In the genomic region with DNA sequence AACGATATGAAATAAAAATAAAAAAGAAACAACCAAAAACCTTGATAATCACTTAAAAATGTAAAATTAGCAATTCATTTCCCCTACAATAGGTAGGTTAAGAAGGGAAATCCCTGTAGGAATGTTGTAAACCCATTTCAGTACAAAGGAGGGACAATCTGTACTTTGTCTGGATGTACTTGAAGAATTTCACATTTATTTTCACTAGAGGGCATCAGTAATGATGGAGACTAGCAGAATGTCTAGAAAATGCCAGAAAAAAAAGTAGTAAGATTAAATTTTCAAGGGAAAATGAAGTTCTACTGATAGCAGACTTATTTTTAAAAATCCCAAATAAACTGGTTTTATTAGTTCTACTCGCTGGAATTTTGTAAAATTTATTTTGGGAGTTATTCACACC, we compare ENCODE assay signal across 1 cellular context.
TF ChIP-seq lines count a peak whose summit lies in the region.

No MANE protein-coding gene starts in this region.

TF ChIP-seq in SK-N-SH treated with all-trans-retinoic acid at 6 μM for 48 hours, 23 proteins besides CTCF, POLR2A, EP300 and RAD21 (continued from another document):
- TF ChIP-seq, protein P1, sequence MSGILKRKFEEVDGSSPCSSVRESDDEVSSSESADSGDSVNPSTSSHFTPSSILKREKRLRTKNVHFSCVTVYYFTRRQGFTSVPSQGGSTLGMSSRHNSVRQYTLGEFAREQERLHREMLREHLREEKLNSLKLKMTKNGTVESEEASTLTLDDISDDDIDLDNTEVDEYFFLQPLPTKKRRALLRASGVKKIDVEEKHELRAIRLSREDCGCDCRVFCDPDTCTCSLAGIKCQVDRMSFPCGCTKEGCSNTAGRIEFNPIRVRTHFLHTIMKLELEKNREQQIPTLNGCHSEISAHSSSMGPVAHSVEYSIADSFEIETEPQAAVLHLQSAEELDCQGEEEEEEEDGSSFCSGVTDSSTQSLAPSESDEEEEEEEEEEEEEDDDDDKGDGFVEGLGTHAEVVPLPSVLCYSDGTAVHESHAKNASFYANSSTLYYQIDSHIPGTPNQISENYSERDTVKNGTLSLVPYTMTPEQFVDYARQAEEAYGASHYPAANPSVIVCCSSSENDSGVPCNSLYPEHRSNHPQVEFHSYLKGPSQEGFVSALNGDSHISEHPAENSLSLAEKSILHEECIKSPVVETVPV (CRISPR knock-in tag; IDR thresholded peaks at IDR 0.05) = no peak
- TF ChIP-seq PPARA (CRISPR knock-in tag; IDR thresholded peaks at IDR 0.05; ENCODE audit: borderline replicate concordance) (no peak), ZNF8 (CRISPR knock-in tag; IDR thresholded peaks at IDR 0.05) (no peak), OSR1 (CRISPR knock-in tag; IDR thresholded peaks at IDR 0.05) (no peak), ZNF70 (CRISPR knock-in tag; IDR thresholded peaks at IDR 0.05) (no peak), TOX (CRISPR knock-in tag; IDR thresholded peaks at IDR 0.05; ENCODE audit: borderline replicate concordance) (no peak), ISL1 (CRISPR knock-in tag; IDR thresholded peaks at IDR 0.05) (no peak), ARNTL (CRISPR knock-in tag; IDR thresholded peaks at IDR 0.05; ENCODE audit: borderline replicate concordance, low read depth) (no peak), SNAI2 (CRISPR knock-in tag; IDR thresholded peaks at IDR 0.05) (no peak), BACH2 (CRISPR knock-in tag; IDR thresholded peaks at IDR 0.05; ENCODE audit: borderline replicate concordance) (no peak), ESRRG (CRISPR knock-in tag; IDR thresholded peaks at IDR 0.05) (no peak), ZC3H10 (CRISPR knock-in tag; IDR thresholded peaks at IDR 0.05) (no peak)
- TF ChIP-seq, protein P2, sequence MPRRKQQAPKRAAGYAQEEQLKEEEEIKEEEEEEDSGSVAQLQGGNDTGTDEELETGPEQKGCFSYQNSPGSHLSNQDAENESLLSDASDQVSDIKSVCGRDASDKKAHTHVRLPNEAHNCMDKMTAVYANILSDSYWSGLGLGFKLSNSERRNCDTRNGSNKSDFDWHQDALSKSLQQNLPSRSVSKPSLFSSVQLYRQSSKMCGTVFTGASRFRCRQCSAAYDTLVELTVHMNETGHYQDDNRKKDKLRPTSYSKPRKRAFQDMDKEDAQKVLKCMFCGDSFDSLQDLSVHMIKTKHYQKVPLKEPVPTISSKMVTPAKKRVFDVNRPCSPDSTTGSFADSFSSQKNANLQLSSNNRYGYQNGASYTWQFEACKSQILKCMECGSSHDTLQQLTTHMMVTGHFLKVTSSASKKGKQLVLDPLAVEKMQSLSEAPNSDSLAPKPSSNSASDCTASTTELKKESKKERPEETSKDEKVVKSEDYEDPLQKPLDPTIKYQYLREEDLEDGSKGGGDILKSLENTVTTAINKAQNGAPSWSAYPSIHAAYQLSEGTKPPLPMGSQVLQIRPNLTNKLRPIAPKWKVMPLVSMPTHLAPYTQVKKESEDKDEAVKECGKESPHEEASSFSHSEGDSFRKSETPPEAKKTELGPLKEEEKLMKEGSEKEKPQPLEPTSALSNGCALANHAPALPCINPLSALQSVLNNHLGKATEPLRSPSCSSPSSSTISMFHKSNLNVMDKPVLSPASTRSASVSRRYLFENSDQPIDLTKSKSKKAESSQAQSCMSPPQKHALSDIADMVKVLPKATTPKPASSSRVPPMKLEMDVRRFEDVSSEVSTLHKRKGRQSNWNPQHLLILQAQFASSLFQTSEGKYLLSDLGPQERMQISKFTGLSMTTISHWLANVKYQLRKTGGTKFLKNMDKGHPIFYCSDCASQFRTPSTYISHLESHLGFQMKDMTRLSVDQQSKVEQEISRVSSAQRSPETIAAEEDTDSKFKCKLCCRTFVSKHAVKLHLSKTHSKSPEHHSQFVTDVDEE (CRISPR knock-in tag; IDR thresholded peaks at IDR 0.05) = no peak
TF ChIP-seq in SK-N-SH treated with all-trans-retinoic acid at 6 μM for 48 hours: peak in this region for 0.
